ENCODE assay signal across 11 cellular contexts in the genomic region with DNA sequence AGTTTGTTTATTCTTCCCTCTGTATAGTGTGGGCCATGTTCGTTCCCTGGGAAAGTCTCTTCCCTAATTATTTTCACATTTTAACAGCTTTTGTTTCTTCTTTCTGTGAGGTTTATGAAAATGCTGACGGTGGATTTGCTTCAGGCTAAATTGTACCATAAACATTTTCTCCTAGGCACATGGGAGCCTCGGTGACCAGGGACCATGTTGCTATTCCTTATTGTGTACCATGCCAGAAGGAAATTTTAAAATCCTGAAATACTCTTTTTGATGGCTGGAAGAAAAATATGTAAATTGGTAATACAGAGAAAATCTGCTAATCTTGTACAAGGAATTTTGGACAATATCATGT.
A peak's percentile ranks its signal among the peaks of the same experiment; 100 is the strongest.
DNase-seq lines count a peak whose midpoint lies in the region; ATAC-seq, FAIRE-seq and TF ChIP-seq lines count a peak whose summit lies in the region.
"Had no signal": no experiment of that assay in that cellular context is flagged by ENCODE, and none has a peak within 500 bp of the region (broad histone marks: within the 10 kb centered on the region; RNA-seq: fewer than 3 reads in every experiment).

No MANE protein-coding gene starts in this region.

- H3K79me2 ChIP-seq in HepG2 (ENCODE audit: insufficient read depth, low read length): no peaks in the 10 kb centered on the region

- no peak for TF ChIP-seq CTCF in body of pancreas (IDR thresholded peaks at IDR 0.05)
- TF ChIP-seq CTCF in HepG2 (CRISPR knock-in tag; IDR thresholded peaks at IDR 0.05): no peak

- H3K27me3 ChIP-seq in HUES6 (ENCODE audit: control insufficient read depth, insufficient read depth, low read length): no peaks in the 10 kb centered on the region
- H3K27me3 ChIP-seq in body of pancreas: no peaks in the 10 kb centered on the region
- H3K27me3 ChIP-seq in HepG2 (ENCODE audit: control insufficient read depth in 1 of 2, insufficient read depth in 2 of 2, low read length in 2 of 2): peaks cover 3 to 39% of the 10 kb centered on the region in 2 experiments; a peak in 2 of 5 replicates

- H3K4me1 ChIP-seq in HUES6 (ENCODE audit: control insufficient read depth, insufficient read depth, low read length) (peaks cover 37% of the 10 kb centered on the region), body of pancreas (peaks cover 24% of the 10 kb centered on the region), HepG2 (ENCODE audit: insufficient read depth, low read length) (no peaks in the 10 kb centered on the region)

- no TSS peak for BruUV-seq in HepG2 (replicated peaks; lab: Mats Ljungman, UMichigan)

- peaks cover 55 to 88% of the 10 kb centered on the region in 2 donors for H3K4me1 Mint-ChIP-seq in stimulated activated naive B cell treated with anti-CD40 and anti-IgM and Interleukin-4, amounts not matched to agents 10 μg/mL and 1 μg/mL and 100 μg/mL, for 72 hours
- H3K4me1 Mint-ChIP-seq in activated T-cell treated with anti-CD3 and anti-CD28 coated beads, Interleukin-2, amount 50 U/mL, for 4 hours (ENCODE audit: low read depth): peaks cover 11% of the 10 kb centered on the region

- no peak for FAIRE-seq in HepG2 (lab: Jason Lieb, UNC)

- peak overlapping the region; percentile 63 to 67 for H3K4me3 Mint-ChIP-seq in stimulated activated naive B cell treated with anti-CD40 and anti-IgM and Interleukin-4, amounts not matched to agents 10 μg/mL and 1 μg/mL and 100 μg/mL, for 72 hours
- no peak overlapping the region for H3K4me3 Mint-ChIP-seq in activated T-cell treated with anti-CD3 and anti-CD28 coated beads, Interleukin-2, amount 50 U/mL, for 4 hours
- H3K4me3 Mint-ChIP-seq: natural killer cell treated with Interleukin-12 subunit alpha and Interleukin-12 subunit beta and Interleukin-15 and Interleukin-18, amount 100 ng/mL, for 72 hours had no signal

- no peaks in the 10 kb centered on the region for H3K27me3 Mint-ChIP-seq in stimulated activated naive B cell treated with anti-CD40 and anti-IgM and Interleukin-4, amounts not matched to agents 10 μg/mL and 1 μg/mL and 100 μg/mL, for 72 hours
- no peaks in the 10 kb centered on the region for H3K27me3 Mint-ChIP-seq in activated T-cell treated with anti-CD3 and anti-CD28 coated beads, Interleukin-2, amount 50 U/mL, for 4 hours (ENCODE audit: low read depth)

- no peaks in the 10 kb centered on the region for H4K20me1 ChIP-seq in HepG2 (ENCODE audit: insufficient read depth, low read length)

- peaks cover 9% of the 10 kb centered on the region for H3K9me3 ChIP-seq in HUES6 (ENCODE audit: control insufficient read depth, insufficient read depth, low read depth, low read length)
- H3K9me3 ChIP-seq in body of pancreas: no peaks in the 10 kb centered on the region
- 0 out of 2 replicates have a peak, but pooled peaks cover 4% of the 10 kb centered on the region for H3K9me3 ChIP-seq in HepG2 (ENCODE audit: low read length)

- H3K36me3 ChIP-seq in HUES6 (ENCODE audit: control insufficient read depth, insufficient read depth, low read length) (no peaks in the 10 kb centered on the region), body of pancreas (replicated peaks in 1 of 2; ENCODE audit: insufficient read depth in 1 of 2, low read depth in 2 of 2) (no peaks in the 10 kb centered on the region), HepG2 (replicated peaks in 1 of 2; ENCODE audit: control insufficient read depth in 1 of 2, insufficient read depth in 2 of 2, low read length in 2 of 2) (no peaks in the 10 kb centered on the region)

- H3K36me3 Mint-ChIP-seq in stimulated activated naive B cell treated with anti-CD40 and anti-IgM and Interleukin-4, amounts not matched to agents 10 μg/mL and 1 μg/mL and 100 μg/mL, for 72 hours: no peaks in the 10 kb centered on the region
- H3K36me3 Mint-ChIP-seq in activated T-cell treated with anti-CD3 and anti-CD28 coated beads, Interleukin-2, amount 50 U/mL, for 4 hours (ENCODE audit: insufficient read depth): no peaks in the 10 kb centered on the region
- H3K36me3 Mint-ChIP-seq: natural killer cell treated with Interleukin-12 subunit alpha and Interleukin-12 subunit beta and Interleukin-15 and Interleukin-18, amount 100 ng/mL, for 72 hours had no signal

- TF ChIP-seq EP300 in HepG2 (IDR thresholded peaks at IDR 0.05; ENCODE audit: low read depth in 2 of 2, low read length in 2 of 2) (no peak), HepG2 (CRISPR knock-in tag; IDR thresholded peaks at IDR 0.05; ENCODE audit: borderline replicate concordance) (no peak)

- H3K4me3 ChIP-seq in HUES6 (ENCODE audit: low read depth, low read length) (peak overlapping the region; percentile 21; the same call in 1 of the 2 replicates), body of pancreas (no peak overlapping the region), HepG2 (replicated peaks in 1 of 3; ENCODE audit: insufficient read depth in 1 of 3, low read depth in 2 of 3, low read length in 3 of 3) (no peak overlapping the region)

- H3K4me2 ChIP-seq in HepG2 (ENCODE audit: low read depth, low read length): peak overlapping the region; percentile 14; the same call in 1 of the 2 replicates

- peak overlapping the region; percentile 89 for H3K27ac Mint-ChIP-seq in stimulated activated naive B cell treated with anti-CD40 and anti-IgM and Interleukin-4, amounts not matched to agents 10 μg/mL and 1 μg/mL and 100 μg/mL, for 72 hours
- H3K27ac Mint-ChIP-seq: natural killer cell treated with Interleukin-12 subunit alpha and Interleukin-12 subunit beta and Interleukin-15 and Interleukin-18, amount 100 ng/mL, for 72 hours had no signal

- no peak for DNase-seq in body of pancreas
- DNase-seq in HepG2 (ENCODE audit: low spot score): no peak
- DNase-seq in stimulated activated naive B cell treated with anti-CD40 and anti-IgM and Interleukin-4, amounts not matched to agents 10 μg/mL and 1 μg/mL and 100 μg/mL, for 72 hours: no peak
- no peak for DNase-seq in Kasumi-1 (lab: John Stamatoyannopoulos, UW)
- no peak for DNase-seq in activated T-cell treated with anti-CD3 and anti-CD28 coated beads, Interleukin-2, amount 50 U/mL, for 4 hours
- DNase-seq in T1000 (lab: John Stamatoyannopoulos, UW): no peak
- DNase-seq: activated CD4-positive, alpha-beta T cell treated with anti-CD3 and anti-CD28 coated beads, Interleukin-2, amount 50 U/mL, for 1 hour; amniotic stem cell had no signal

- peak overlapping the region; percentile 71 for H3K27ac ChIP-seq in HUES6 (ENCODE audit: low read depth, low read length)
- peak overlapping the region in 3 of 4 donors; percentile 85 to 87 (median 85) for H3K27ac ChIP-seq in body of pancreas
- no peak overlapping the region for H3K27ac ChIP-seq in HepG2 (ENCODE audit: extremely low read length, insufficient read depth, low read length)

- POLR2A ChIA-PET in HepG2 (lab: Yijun Ruan, JAX): no interaction called here

- TF ChIP-seq RAD21 in HepG2 (CRISPR knock-in tag; IDR thresholded peaks at IDR 0.05): no peak

- CTCF ChIA-PET in HepG2 (lab: Yijun Ruan, JAX; ENCODE audit: low intra/inter-chr PET ratio, low total read pairs): no interaction called here

- no peak for TF ChIP-seq POLR2A in body of pancreas (IDR thresholded peaks at IDR 0.05)
- TF ChIP-seq POLR2A in HepG2 (IDR thresholded peaks at IDR 0.05; ENCODE audit: insufficient read depth in 1 of 2, low read depth in 2 of 2, low read length in 2 of 2): no peak

- H2AFZ ChIP-seq in HepG2 (ENCODE audit: low read length): no peak overlapping the region

- WGBS in body of pancreas, 2 donors: 27 to 29% methylated on average over 3 of the region's 3 CpGs
- WGBS in HepG2 (ENCODE audit: low lambda C conversion rate): 41% methylated on average over 3 of the region's 3 CpGs

- H3K9ac ChIP-seq in HUES6 (ENCODE audit: low read length) (peak overlapping the region; percentile 7), HepG2 (ENCODE audit: insufficient read depth, low read depth, low read length) (no peak overlapping the region)

- H3K9me3 Mint-ChIP-seq in stimulated activated naive B cell treated with anti-CD40 and anti-IgM and Interleukin-4, amounts not matched to agents 10 μg/mL and 1 μg/mL and 100 μg/mL, for 72 hours: no peaks in the 10 kb centered on the region
- peaks cover 3% of the 10 kb centered on the region for H3K9me3 Mint-ChIP-seq in activated T-cell treated with anti-CD3 and anti-CD28 coated beads, Interleukin-2, amount 50 U/mL, for 4 hours
- H3K9me3 Mint-ChIP-seq: natural killer cell treated with Interleukin-12 subunit alpha and Interleukin-12 subunit beta and Interleukin-15 and Interleukin-18, amount 100 ng/mL, for 72 hours had no signal

- ATAC-seq in body of pancreas (no peak), HepG2 (no peak), GM21717 (IDR thresholded peaks at IDR 0.05; ENCODE audit: unreplicated experiment) (no peak)
- ATAC-seq in stimulated activated naive B cell treated with anti-CD40 and anti-IgM and Interleukin-4, amounts not matched to agents 10 μg/mL and 1 μg/mL and 100 μg/mL, for 72 hours (replicated peaks): no peak
- ATAC-seq in activated T-cell treated with anti-CD3 and anti-CD28 coated beads, Interleukin-2, amount 50 U/mL, for 4 hours: no peak
- ATAC-seq: natural killer cell treated with Interleukin-12 subunit alpha and Interleukin-12 subunit beta and Interleukin-15 and Interleukin-18, amount 100 ng/mL, for 72 hours had no signal

- intact Hi-C loops in body of pancreas (cut with DNase I) (no loop called here), HepG2 (cut with micrococcal nuclease; ENCODE audit: unreplicated experiment) (no loop called here)

- in situ Hi-C loops in HepG2 (cut with HindIII; ENCODE audit: extremely low pct_ligation_motif_present, low pct_unique_long_range_greater_than_20kb): no loop called here

TF ChIP-seq in HepG2, 621 proteins besides CTCF, POLR2A, EP300 and RAD21:
- TF ChIP-seq THAP11 (CRISPR knock-in tag; IDR thresholded peaks at IDR 0.05) (no peak), EED (CRISPR knock-in tag; IDR thresholded peaks at IDR 0.05) (no peak), TFE3 (CRISPR knock-in tag; IDR thresholded peaks at IDR 0.05) (no peak), MAFF (IDR thresholded peaks at IDR 0.05; ENCODE audit: low read depth, low read length) (peak; percentile 56; the same call in 1 of the 2 replicates), ZNF253 (CRISPR knock-in tag; IDR thresholded peaks at IDR 0.05; ENCODE audit: borderline replicate concordance) (no peak), MAFK (conservative IDR thresholded peaks at IDR 0.05 in 1 of 2, IDR thresholded peaks at IDR 0.05 in 1 of 2; ENCODE audit: low read length in 2 of 2) (peak; percentile 23 to 71; a peak in 2 of 4 replicates), ZNF839 (CRISPR knock-in tag; IDR thresholded peaks at IDR 0.05; ENCODE audit: borderline replicate concordance) (no peak)
